17 cellular contexts compared by ENCODE assay signal in genomic region chr4:156344397-156344796, GRCh38.
DNase-seq lines count a peak whose midpoint lies in the region; ATAC-seq and TF ChIP-seq lines count a peak whose summit lies in the region.
"Had no signal": no experiment of that assay in that cellular context is flagged by ENCODE, and none has a peak within 500 bp of the region (broad histone marks: within the 10 kb centered on the region; RNA-seq: fewer than 3 reads in every experiment).

No MANE protein-coding gene starts in this region.

- no peak overlapping the region for H2BK5ac ChIP-seq in neuronal stem cell (ENCODE audit: low read length)

- H3K9me3 ChIP-seq in OCI-LY3 (ENCODE audit: insufficient read depth, low read length) = no peaks in the 10 kb centered on the region
- H3K9me3 ChIP-seq in endodermal cell (ENCODE audit: control insufficient read depth, low read length) = peaks cover 23% of the 10 kb centered on the region
- no peaks in the 10 kb centered on the region for H3K9me3 ChIP-seq in neuronal stem cell (replicated peaks in 1 of 2; ENCODE audit: control insufficient read depth in 2 of 2, insufficient read depth in 1 of 2, low read depth in 1 of 2, low read length in 2 of 2)
- H3K9me3 ChIP-seq in ascending aorta = no peaks in the 10 kb centered on the region
- H3K9me3 ChIP-seq in aorta (ENCODE audit: control insufficient read depth, low read length) = no peaks in the 10 kb centered on the region
- H3K9me3 ChIP-seq: BE2C had no signal

- H4K91ac ChIP-seq in neuronal stem cell (ENCODE audit: low read depth, low read length, poor library complexity) = no peak overlapping the region

- H3K23ac ChIP-seq in neuronal stem cell (ENCODE audit: low read depth, low read length, poor library complexity) = no peak overlapping the region

- no peaks in the 10 kb centered on the region for H3K36me3 ChIP-seq in GM23338 (ENCODE audit: insufficient read depth)
- no peaks in the 10 kb centered on the region for H3K36me3 ChIP-seq in OCI-LY3 (replicated peaks; ENCODE audit: low read depth, low read length)
- H3K36me3 ChIP-seq in endodermal cell (ENCODE audit: control insufficient read depth, insufficient read depth, low read length) = peaks cover 6% of the 10 kb centered on the region
- no peaks in the 10 kb centered on the region for H3K36me3 ChIP-seq in neuronal stem cell (replicated peaks in 1 of 2; ENCODE audit: control insufficient read depth in 2 of 2, insufficient read depth in 2 of 2, low read length in 2 of 2)
- H3K36me3 ChIP-seq in ascending aorta = no peaks in the 10 kb centered on the region
- no peaks in the 10 kb centered on the region for H3K36me3 ChIP-seq in aorta (ENCODE audit: control insufficient read depth in 1 of 2, insufficient read depth in 2 of 2, low read length in 1 of 2)
- H3K36me3 ChIP-seq: BE2C had no signal

- no peak for TF ChIP-seq CTCF in GM23338 (conservative IDR thresholded peaks at IDR 0.05; ENCODE audit: low read depth in 2 of 2)
- TF ChIP-seq CTCF in OCI-LY3 (IDR thresholded peaks at IDR 0.05; ENCODE audit: low read depth, low read length) = no peak
- no peak for TF ChIP-seq CTCF in endodermal cell (conservative IDR thresholded peaks at IDR 0.05)
- TF ChIP-seq CTCF in ascending aorta (IDR thresholded peaks at IDR 0.05) = no peak

- peaks cover 5% of the 10 kb centered on the region; the same call in 1 of the 2 replicates for H3K9me2 ChIP-seq in GM23338 (ENCODE audit: insufficient read depth)

- ATAC-seq in GM23338 (no peak), aorta (ENCODE audit: low FRiP score) (no peak)
- ATAC-seq: K562 had no signal

- H2AK5ac ChIP-seq in neuronal stem cell (ENCODE audit: low read depth, low read length) = no peak overlapping the region

- H2BK12ac ChIP-seq in neuronal stem cell (ENCODE audit: low read length) = no peak overlapping the region

- no peak overlapping the region for H2BK15ac ChIP-seq in neuronal stem cell (ENCODE audit: low read length)

- H3K27me3 Mint-ChIP-seq in GM23338 (ENCODE audit: insufficient read depth, low read depth, poor library complexity) (no peaks in the 10 kb centered on the region), endodermal cell (ENCODE audit: insufficient read depth) (no peaks in the 10 kb centered on the region)
- H3K27me3 Mint-ChIP-seq: CD4-positive, alpha-beta memory T cell had no signal

- no peak overlapping the region for H2BK120ac ChIP-seq in neuronal stem cell (ENCODE audit: low read depth, low read length)

- H3K4me2 ChIP-seq in GM23338 (no peak overlapping the region), OCI-LY3 (ENCODE audit: low read length) (no peak overlapping the region), neuronal stem cell (ENCODE audit: insufficient read depth, low read length, poor library complexity, severe bottlenecking) (no peak overlapping the region)

- no peaks in the 10 kb centered on the region for H4K20me1 ChIP-seq in GM23338 (replicated peaks; ENCODE audit: insufficient read depth)
- H4K20me1 ChIP-seq in OCI-LY3 (ENCODE audit: insufficient read depth, low read length) = no peaks in the 10 kb centered on the region

- no peaks in the 10 kb centered on the region for H3K79me2 ChIP-seq in GM23338 (replicated peaks; ENCODE audit: insufficient read depth)
- no peaks in the 10 kb centered on the region for H3K79me2 ChIP-seq in OCI-LY3 (ENCODE audit: low read length)

- H2AFZ ChIP-seq in GM23338 (peak overlapping the region; percentile 28; the same call in 1 of the 2 replicates), OCI-LY3 (ENCODE audit: low read depth, low read length) (peak overlapping the region; percentile 14; the same call in 1 of the 2 replicates), neuronal stem cell (ENCODE audit: low read length) (peak overlapping the region; percentile 51)

- H3K36me3 Mint-ChIP-seq in GM23338 (ENCODE audit: low read depth) (no peaks in the 10 kb centered on the region), endodermal cell (ENCODE audit: low read depth) (no peaks in the 10 kb centered on the region)
- H3K36me3 Mint-ChIP-seq: CD4-positive, alpha-beta memory T cell had no signal

- H3K27me3 ChIP-seq in GM23338 (ENCODE audit: insufficient read depth) (no peaks in the 10 kb centered on the region), OCI-LY3 (ENCODE audit: low read depth, low read length) (no peaks in the 10 kb centered on the region), endodermal cell (ENCODE audit: control insufficient read depth, insufficient read depth, low read length, poor library complexity, severe bottlenecking) (no peaks in the 10 kb centered on the region), neuronal stem cell (ENCODE audit: control insufficient read depth in 3 of 3, insufficient read depth in 3 of 3, low read depth in 1 of 3, low read length in 3 of 3) (no peaks in the 10 kb centered on the region), ascending aorta (no peaks in the 10 kb centered on the region), aorta (ENCODE audit: control insufficient read depth in 1 of 2, insufficient read depth in 2 of 2, low read length in 1 of 2) (no peaks in the 10 kb centered on the region)
- H3K27me3 ChIP-seq: BE2C had no signal

- WGBS in endodermal cell (ENCODE audit: insufficient coverage in 1 of 2, insufficient read length in 1 of 2), 2 experiments = 91% methylated on average over 1 of the region's 1 CpG; no CpG with 5 or more reads in 1 of the 2 experiments
- no CpG with 5 or more reads among the region's 1 CpG for WGBS in neuronal stem cell (ENCODE audit: extremely low coverage in 2 of 2, insufficient read length in 2 of 2, insufficient replicate concordance in 1 of 2), 2 donors
- 56 to 62% methylated on average over 1 of the region's 1 CpG for WGBS in aorta, 2 donors

- intact Hi-C loops in ascending aorta (cut with DNase I) = loop anchor here (5.0 kb wide), 1 partner anchor 53 kb away; no protein-coding TSS in a partner anchor
- intact Hi-C loops in aorta (cut with DNase I) = no loop called here

- H3K4me3 Mint-ChIP-seq in GM23338 (no peak overlapping the region), endodermal cell (no peak overlapping the region)
- H3K4me3 Mint-ChIP-seq: CD4-positive, alpha-beta memory T cell had no signal

- no peak overlapping the region for H3K14ac ChIP-seq in neuronal stem cell (ENCODE audit: low read length)

- H3K9me3 Mint-ChIP-seq in GM23338 (no peaks in the 10 kb centered on the region), endodermal cell (no peaks in the 10 kb centered on the region)

- H3K27ac Mint-ChIP-seq in GM23338 (no peak overlapping the region), endodermal cell (peak overlapping the region; percentile 78)
- H3K27ac Mint-ChIP-seq: CD4-positive, alpha-beta memory T cell had no signal

- H3K4me1 ChIP-seq in GM23338 (ENCODE audit: insufficient read depth) (peaks cover 27% of the 10 kb centered on the region), OCI-LY3 (ENCODE audit: low read length) (no peaks in the 10 kb centered on the region), endodermal cell (ENCODE audit: control insufficient read depth, insufficient read depth, low read length) (peaks cover 9% of the 10 kb centered on the region), neuronal stem cell (ENCODE audit: control insufficient read depth in 2 of 2, insufficient read depth in 1 of 2, low read depth in 1 of 2, low read length in 2 of 2) (peaks cover 0 to 2% of the 10 kb centered on the region in 2 donors), ascending aorta (peaks cover 0 to 3% of the 10 kb centered on the region in 2 donors), aorta (ENCODE audit: control insufficient read depth in 1 of 2, insufficient read depth in 2 of 2, low read length in 2 of 2) (peaks cover 0 to 4% of the 10 kb centered on the region in 2 donors)
- H3K4me1 ChIP-seq: BE2C had no signal

- no peak overlapping the region for H3K4ac ChIP-seq in neuronal stem cell (ENCODE audit: low read length)

- H3K9ac ChIP-seq in OCI-LY3 (ENCODE audit: low read length) (no peak overlapping the region), endodermal cell (ENCODE audit: extremely low read depth, low read length, poor library complexity, severe bottlenecking) (no peak overlapping the region), neuronal stem cell (ENCODE audit: low read depth, low read length, poor library complexity) (no peak overlapping the region)

- no peaks in the 10 kb centered on the region for H3F3A ChIP-seq in GM23338 (replicated peaks; ENCODE audit: low read depth)

- H3K4me1 Mint-ChIP-seq in GM23338 (peaks cover 27% of the 10 kb centered on the region; the same call in 2 of the 3 replicates), endodermal cell (peaks cover 41% of the 10 kb centered on the region)
- H3K4me1 Mint-ChIP-seq: CD4-positive, alpha-beta memory T cell had no signal

- no peak overlapping the region for H3K4me3 ChIP-seq in GM23338
- H3K4me3 ChIP-seq in OCI-LY3 (ENCODE audit: low read length) = no peak overlapping the region
- no peak overlapping the region for H3K4me3 ChIP-seq in endodermal cell (ENCODE audit: low read length)
- no peak overlapping the region for H3K4me3 ChIP-seq in neuronal stem cell (ENCODE audit: low read length in 2 of 2)
- no peak overlapping the region for H3K4me3 ChIP-seq in ascending aorta
- H3K4me3 ChIP-seq in aorta (ENCODE audit: low read length in 2 of 2) = no peak overlapping the region
- H3K4me3 ChIP-seq: K562 had no signal

- no peak overlapping the region for H3K27ac ChIP-seq in GM23338 (ENCODE audit: low read depth)
- H3K27ac ChIP-seq in OCI-LY3 (ENCODE audit: low read length) = no peak overlapping the region
- H3K27ac ChIP-seq in endodermal cell (ENCODE audit: low read depth, low read length) = no peak overlapping the region
- no peak overlapping the region for H3K27ac ChIP-seq in neuronal stem cell (replicated peaks; ENCODE audit: low read length)
- no peak overlapping the region for H3K27ac ChIP-seq in ascending aorta
- H3K27ac ChIP-seq in aorta (ENCODE audit: low read depth in 1 of 2, low read length in 2 of 2) = no peak overlapping the region
- H3K27ac ChIP-seq: C4-2B, HL-60 had no signal

- H3K79me1 ChIP-seq in neuronal stem cell (ENCODE audit: low read depth, low read length) = no peaks in the 10 kb centered on the region

- no peak overlapping the region for H3K18ac ChIP-seq in neuronal stem cell (ENCODE audit: low read length)

- DNase-seq in GM23338 (ENCODE audit: low spot score) (no peak), endodermal cell (no peak), neuronal stem cell (ENCODE audit: low spot score) (no peak), ascending aorta (ENCODE audit: low spot score in 2 of 2) (no peak), aorta (no peak), mesenteric fat pad (ENCODE audit: low spot score) (no peak)
- DNase-seq in activated effector memory CD4-positive, alpha-beta T cell treated with Interleukin-2 at 50 U/mL for 16 hours = no peak
- DNase-seq: ACHN, BE2C, DMS79, GOT3, HCEC 1CT had no signal

- no peak overlapping the region for H4K8ac ChIP-seq in neuronal stem cell (ENCODE audit: low read depth, low read length)

TF ChIP-seq in GM23338, 12 proteins besides CTCF, POLR2A, EP300 and RAD21:
- TF ChIP-seq CREB1 (CRISPR knock-in tag; IDR thresholded peaks at IDR 0.05; ENCODE audit: low read depth) = no peak
- no peak for TF ChIP-seq POLR2AphosphoS5 (IDR thresholded peaks at IDR 0.05; ENCODE audit: low read depth)
- TF ChIP-seq STAT1 (IDR thresholded peaks at IDR 0.05; ENCODE audit: unreplicated experiment) = no peak
